1 cellular context compared by ENCODE assay signal in the genomic region with DNA sequence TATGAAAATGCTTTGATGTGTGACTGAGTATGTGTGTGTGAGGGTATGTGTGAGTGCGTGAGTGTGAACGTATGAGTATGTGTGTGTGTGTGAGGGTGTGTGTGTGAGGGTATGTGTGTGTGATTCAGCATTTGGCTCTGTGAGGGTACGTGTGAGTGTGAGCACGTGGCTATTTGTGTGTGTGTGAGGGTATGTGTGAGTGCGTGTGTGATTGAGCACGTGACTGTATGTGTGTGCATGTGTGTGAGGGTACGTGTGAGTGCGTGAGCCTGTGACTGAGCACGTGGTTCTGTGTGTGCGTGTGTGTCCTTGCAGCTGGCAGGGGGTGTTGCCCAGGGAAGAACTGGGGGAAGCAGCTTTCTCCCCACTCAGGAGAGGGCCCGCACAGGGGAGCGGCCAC.
TF ChIP-seq lines count a peak whose summit lies in the region.

No MANE protein-coding gene starts in this region.

TF ChIP-seq in K562, 482 proteins besides CTCF, POLR2A, EP300 and RAD21 (continued from another document):
- no peak for TF ChIP-seq SRF (CRISPR knock-in tag; IDR thresholded peaks at IDR 0.05)
- TF ChIP-seq, protein P1, sequence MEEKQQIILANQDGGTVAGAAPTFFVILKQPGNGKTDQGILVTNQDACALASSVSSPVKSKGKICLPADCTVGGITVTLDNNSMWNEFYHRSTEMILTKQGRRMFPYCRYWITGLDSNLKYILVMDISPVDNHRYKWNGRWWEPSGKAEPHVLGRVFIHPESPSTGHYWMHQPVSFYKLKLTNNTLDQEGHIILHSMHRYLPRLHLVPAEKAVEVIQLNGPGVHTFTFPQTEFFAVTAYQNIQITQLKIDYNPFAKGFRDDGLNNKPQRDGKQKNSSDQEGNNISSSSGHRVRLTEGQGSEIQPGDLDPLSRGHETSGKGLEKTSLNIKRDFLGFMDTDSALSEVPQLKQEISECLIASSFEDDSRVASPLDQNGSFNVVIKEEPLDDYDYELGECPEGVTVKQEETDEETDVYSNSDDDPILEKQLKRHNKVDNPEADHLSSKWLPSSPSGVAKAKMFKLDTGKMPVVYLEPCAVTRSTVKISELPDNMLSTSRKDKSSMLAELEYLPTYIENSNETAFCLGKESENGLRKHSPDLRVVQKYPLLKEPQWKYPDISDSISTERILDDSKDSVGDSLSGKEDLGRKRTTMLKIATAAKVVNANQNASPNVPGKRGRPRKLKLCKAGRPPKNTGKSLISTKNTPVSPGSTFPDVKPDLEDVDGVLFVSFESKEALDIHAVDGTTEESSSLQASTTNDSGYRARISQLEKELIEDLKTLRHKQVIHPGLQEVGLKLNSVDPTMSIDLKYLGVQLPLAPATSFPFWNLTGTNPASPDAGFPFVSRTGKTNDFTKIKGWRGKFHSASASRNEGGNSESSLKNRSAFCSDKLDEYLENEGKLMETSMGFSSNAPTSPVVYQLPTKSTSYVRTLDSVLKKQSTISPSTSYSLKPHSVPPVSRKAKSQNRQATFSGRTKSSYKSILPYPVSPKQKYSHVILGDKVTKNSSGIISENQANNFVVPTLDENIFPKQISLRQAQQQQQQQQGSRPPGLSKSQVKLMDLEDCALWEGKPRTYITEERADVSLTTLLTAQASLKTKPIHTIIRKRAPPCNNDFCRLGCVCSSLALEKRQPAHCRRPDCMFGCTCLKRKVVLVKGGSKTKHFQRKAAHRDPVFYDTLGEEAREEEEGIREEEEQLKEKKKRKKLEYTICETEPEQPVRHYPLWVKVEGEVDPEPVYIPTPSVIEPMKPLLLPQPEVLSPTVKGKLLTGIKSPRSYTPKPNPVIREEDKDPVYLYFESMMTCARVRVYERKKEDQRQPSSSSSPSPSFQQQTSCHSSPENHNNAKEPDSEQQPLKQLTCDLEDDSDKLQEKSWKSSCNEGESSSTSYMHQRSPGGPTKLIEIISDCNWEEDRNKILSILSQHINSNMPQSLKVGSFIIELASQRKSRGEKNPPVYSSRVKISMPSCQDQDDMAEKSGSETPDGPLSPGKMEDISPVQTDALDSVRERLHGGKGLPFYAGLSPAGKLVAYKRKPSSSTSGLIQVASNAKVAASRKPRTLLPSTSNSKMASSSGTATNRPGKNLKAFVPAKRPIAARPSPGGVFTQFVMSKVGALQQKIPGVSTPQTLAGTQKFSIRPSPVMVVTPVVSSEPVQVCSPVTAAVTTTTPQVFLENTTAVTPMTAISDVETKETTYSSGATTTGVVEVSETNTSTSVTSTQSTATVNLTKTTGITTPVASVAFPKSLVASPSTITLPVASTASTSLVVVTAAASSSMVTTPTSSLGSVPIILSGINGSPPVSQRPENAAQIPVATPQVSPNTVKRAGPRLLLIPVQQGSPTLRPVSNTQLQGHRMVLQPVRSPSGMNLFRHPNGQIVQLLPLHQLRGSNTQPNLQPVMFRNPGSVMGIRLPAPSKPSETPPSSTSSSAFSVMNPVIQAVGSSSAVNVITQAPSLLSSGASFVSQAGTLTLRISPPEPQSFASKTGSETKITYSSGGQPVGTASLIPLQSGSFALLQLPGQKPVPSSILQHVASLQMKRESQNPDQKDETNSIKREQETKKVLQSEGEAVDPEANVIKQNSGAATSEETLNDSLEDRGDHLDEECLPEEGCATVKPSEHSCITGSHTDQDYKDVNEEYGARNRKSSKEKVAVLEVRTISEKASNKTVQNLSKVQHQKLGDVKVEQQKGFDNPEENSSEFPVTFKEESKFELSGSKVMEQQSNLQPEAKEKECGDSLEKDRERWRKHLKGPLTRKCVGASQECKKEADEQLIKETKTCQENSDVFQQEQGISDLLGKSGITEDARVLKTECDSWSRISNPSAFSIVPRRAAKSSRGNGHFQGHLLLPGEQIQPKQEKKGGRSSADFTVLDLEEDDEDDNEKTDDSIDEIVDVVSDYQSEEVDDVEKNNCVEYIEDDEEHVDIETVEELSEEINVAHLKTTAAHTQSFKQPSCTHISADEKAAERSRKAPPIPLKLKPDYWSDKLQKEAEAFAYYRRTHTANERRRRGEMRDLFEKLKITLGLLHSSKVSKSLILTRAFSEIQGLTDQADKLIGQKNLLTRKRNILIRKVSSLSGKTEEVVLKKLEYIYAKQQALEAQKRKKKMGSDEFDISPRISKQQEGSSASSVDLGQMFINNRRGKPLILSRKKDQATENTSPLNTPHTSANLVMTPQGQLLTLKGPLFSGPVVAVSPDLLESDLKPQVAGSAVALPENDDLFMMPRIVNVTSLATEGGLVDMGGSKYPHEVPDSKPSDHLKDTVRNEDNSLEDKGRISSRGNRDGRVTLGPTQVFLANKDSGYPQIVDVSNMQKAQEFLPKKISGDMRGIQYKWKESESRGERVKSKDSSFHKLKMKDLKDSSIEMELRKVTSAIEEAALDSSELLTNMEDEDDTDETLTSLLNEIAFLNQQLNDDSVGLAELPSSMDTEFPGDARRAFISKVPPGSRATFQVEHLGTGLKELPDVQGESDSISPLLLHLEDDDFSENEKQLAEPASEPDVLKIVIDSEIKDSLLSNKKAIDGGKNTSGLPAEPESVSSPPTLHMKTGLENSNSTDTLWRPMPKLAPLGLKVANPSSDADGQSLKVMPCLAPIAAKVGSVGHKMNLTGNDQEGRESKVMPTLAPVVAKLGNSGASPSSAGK (IDR thresholded peaks at IDR 0.05), result 0 out of 2 replicates have a peak, but pooled peaks have one; percentile 14
